8 cellular contexts compared by ENCODE assay signal in genomic region chrX:154379569-154379951, GRCh38. TPM values are rescaled to one million over a fixed set of nuclear protein-coding genes. Genes with fewer than 3 reads are reported as not detected.
DNase-seq lines count a peak whose midpoint lies in the region; ATAC-seq and TF ChIP-seq lines count a peak whose summit lies in the region.

No MANE protein-coding gene starts in this region.

- CTCF ChIA-PET in RWPE1 (lab: Yijun Ruan, JAX): no interaction called here

- WGBS in sigmoid colon, 2 donors: 1% methylated on average over 38 of the region's 38 CpGs

- no peaks in the 10 kb centered on the region for H3K27me3 ChIP-seq in sigmoid colon

- intact Hi-C loops in sigmoid colon (cut with DNase I): no loop called here

- ATAC-seq in GM21526 (IDR thresholded peaks at IDR 0.05; ENCODE audit: low FRiP score, unreplicated experiment) (peak; percentile 0), GM21825 (IDR thresholded peaks at IDR 0.05; ENCODE audit: unreplicated experiment) (no peak), HG02840 (IDR thresholded peaks at IDR 0.05; ENCODE audit: low FRiP score, unreplicated experiment) (no peak)

- POLR2A ChIA-PET in RWPE1 (lab: Yijun Ruan, JAX; ENCODE audit: low non-redundant PET): no interaction called here

- TF ChIP-seq EP300 in sigmoid colon (IDR thresholded peaks at IDR 0.05): no peak

- H3K36me3 ChIP-seq in sigmoid colon: peaks cover 0 to 4% (median 0%) of the 10 kb centered on the region in 4 donors

- DNase-seq in RWPE1 (ENCODE audit: low spot score) (no peak), fibroblast of mammary gland (ENCODE audit: low read depth) (no peak), sigmoid colon (no peak), NCI-H1092 treated with DMSO at 0.1 percent for 48 hours (lab: John Stamatoyannopoulos, UW) (no peak), cerebellar nuclear complex (lab: John Stamatoyannopoulos, UW) (no peak)

- H3K27ac ChIP-seq in RWPE1 (peak overlapping the region; percentile 86), sigmoid colon (peak overlapping the region; percentile 90 to 100 (median 96))

- no peak for TF ChIP-seq POLR2A in sigmoid colon (IDR thresholded peaks at IDR 0.05)

- H3K4me3 ChIP-seq in fibroblast of mammary gland (ENCODE audit: control insufficient read depth, low read depth, low read length) (peak overlapping the region; percentile 71), sigmoid colon (peak overlapping the region; percentile 55 to 86 (median 77))

- peaks cover 0 to 46% (median 30%) of the 10 kb centered on the region in 4 donors for H3K4me1 ChIP-seq in sigmoid colon

- TF ChIP-seq CTCF in RWPE1 (conservative IDR thresholded peaks at IDR 0.05; ENCODE audit: low read depth): no peak
- TF ChIP-seq CTCF in fibroblast of mammary gland (conservative IDR thresholded peaks at IDR 0.05; ENCODE audit: control insufficient read depth, insufficient read depth, low read depth, low read length): no peak
- no peak for TF ChIP-seq CTCF in sigmoid colon (IDR thresholded peaks at IDR 0.05)

- no peaks in the 10 kb centered on the region for H3K9me3 ChIP-seq in sigmoid colon

RNA-seq across cellular contexts. Expression of gene EMD, which starts 0.5 kb away (rescaled TPM):
- 10 to 100 TPM; 44.3 to 66.8 (median 48.6) TPM for total RNA-seq in sigmoid colon
- polyA plus RNA-seq in sigmoid colon: 10 to 100 TPM; 40.7 to 87.9 (median 42.6) TPM

RNA-seq across cellular contexts. Expression of gene FLNA, which starts 5.1 kb away (rescaled TPM):
- total RNA-seq in sigmoid colon: 1,000 to 10,000 TPM; 2,494 to 9,435 (median 5,341) TPM
- polyA plus RNA-seq in sigmoid colon: 100 to 1,000 TPM in 1 of 3 donors, 10 to 100 TPM in 2; 27.0 to 442 (median 42.0) TPM

RNA-seq across cellular contexts. Expression of gene RPL10, which starts 18.6 kb away (rescaled TPM):
- total RNA-seq in sigmoid colon: 1,000 to 10,000 TPM; 3,138 to 8,651 (median 6,770) TPM
- 1,000 to 10,000 TPM; 4,760 to 8,094 (median 5,003) TPM for polyA plus RNA-seq in sigmoid colon

RNA-seq across cellular contexts. Expression of gene DNASE1L1, which starts 29.5 kb away (rescaled TPM):
- 10 to 100 TPM; 10.9 to 21.8 (median 16.6) TPM for total RNA-seq in sigmoid colon
- polyA plus RNA-seq in sigmoid colon: 10 to 100 TPM; 15.5 to 25.7 (median 17.4) TPM

RNA-seq across cellular contexts. Expression of gene TAFAZZIN, which starts 31.8 kb away (rescaled TPM):
- total RNA-seq in sigmoid colon: 10 to 100 TPM; 35.7 to 58.2 (median 36.6) TPM
- 10 to 100 TPM in 1 of 3 donors, 1 to 10 TPM in 2; 8.4 to 48.0 (median 9.2) TPM for polyA plus RNA-seq in sigmoid colon
